ENCODE assay signal across 20 cellular contexts in the genomic region with DNA sequence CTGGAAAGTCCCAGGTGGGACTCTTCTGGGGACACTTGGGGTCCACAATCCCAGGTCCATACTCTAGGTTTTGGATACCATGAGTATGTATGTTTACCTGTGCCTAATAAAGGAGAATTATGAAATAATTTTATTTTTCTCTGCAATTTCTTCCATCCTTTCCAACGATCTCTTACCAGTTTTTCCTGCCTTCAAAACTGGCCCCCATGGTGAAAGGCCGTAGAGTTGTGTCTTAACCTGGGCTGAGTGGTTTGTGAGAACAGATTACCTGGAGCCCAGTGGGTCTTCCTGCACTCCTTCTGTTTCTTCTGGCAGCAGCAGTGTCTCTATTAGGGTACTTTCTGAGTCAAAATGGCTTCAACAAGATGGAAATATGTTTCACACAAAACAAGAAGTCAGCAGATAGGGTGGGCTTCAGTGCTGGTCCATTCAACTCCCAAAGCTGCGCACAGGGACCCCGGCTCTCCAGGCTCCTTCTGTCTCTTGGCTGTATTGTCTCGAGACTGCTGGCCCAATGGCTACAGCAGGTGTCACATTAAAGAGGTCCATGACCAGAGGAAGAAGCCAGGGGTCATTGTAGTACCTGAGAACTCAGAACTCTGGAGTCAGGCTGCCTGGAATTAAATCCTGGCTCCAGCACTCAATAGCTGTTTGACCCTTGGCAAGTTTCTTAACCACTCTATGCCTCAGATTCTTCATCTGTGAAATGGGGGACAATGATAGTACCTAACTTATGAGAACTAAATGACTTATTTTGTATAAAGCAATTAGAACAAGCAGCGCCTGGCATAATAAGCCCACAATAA. TPM values are rescaled to one million over a fixed set of nuclear protein-coding genes. Genes with fewer than 3 reads are reported as not detected.
DNase-seq lines count a peak whose midpoint lies in the region; ATAC-seq, FAIRE-seq and TF ChIP-seq lines count a peak whose summit lies in the region.
"Had no signal": no experiment of that assay in that cellular context is flagged by ENCODE, and none has a peak within 500 bp of the region (broad histone marks: within the 10 kb centered on the region; RNA-seq: fewer than 3 reads in every experiment).

No MANE protein-coding gene starts in this region.

- no peak for TF ChIP-seq POLR2A in A549 (IDR thresholded peaks at IDR 0.05; ENCODE audit: low read length)

- no peaks in the 10 kb centered on the region for H3K4me1 Mint-ChIP-seq in central memory CD8-positive, alpha-beta T cell

- peaks cover 25 to 49% of the 10 kb centered on the region in 2 experiments for H3K36me3 ChIP-seq in HEK293 (ENCODE audit: control insufficient read depth in 2 of 2, insufficient read depth in 1 of 2, low read length in 2 of 2)
- H3K36me3 ChIP-seq in osteoblast (ENCODE audit: insufficient read depth, low read length) = peaks cover 5% of the 10 kb centered on the region

- H3K4me2 ChIP-seq in A549 = no peak overlapping the region; the same call in 2 of the 3 replicates
- no peak overlapping the region for H3K4me2 ChIP-seq in osteoblast (ENCODE audit: insufficient read depth, low read length)

- DNase-seq in A549 (ENCODE audit: low read depth in 1 of 2, low spot score in 1 of 2) (no peak), osteoblast (ENCODE audit: insufficient read length, low spot score, missing footprints) (peak; percentile 10), coronary artery (ENCODE audit: low spot score) (no peak), A172 (ENCODE audit: low spot score) (no peak)
- no peak for DNase-seq in central memory CD8-positive, alpha-beta T cell (ENCODE audit: low spot score in 2 of 2)
- DNase-seq: COR-L47, GDM1, Kasumi-1, MM.1S, NCI-H1092, NCI-H1436 treated with DMSO at 0.1 percent for 48 hours, NCI-H2029, NCI-H526 had no signal

- H3K4me1 ChIP-seq in A549 (peaks cover 51% of the 10 kb centered on the region), HEK293 (ENCODE audit: control insufficient read depth, insufficient read depth, low read length) (no peaks in the 10 kb centered on the region), osteoblast (ENCODE audit: insufficient read depth, low read length) (no peaks in the 10 kb centered on the region)

- H3K27ac Mint-ChIP-seq in central memory CD8-positive, alpha-beta T cell (ENCODE audit: low read depth) = peak overlapping the region; percentile 41
- H3K27ac Mint-ChIP-seq: B cell had no signal

- TF ChIP-seq RAD21 in A549 (conservative IDR thresholded peaks at IDR 0.05 in 1 of 2, IDR thresholded peaks at IDR 0.05 in 1 of 2) = no peak

- H3K9me3 ChIP-seq in A549 (no peaks in the 10 kb centered on the region), HEK293 (ENCODE audit: control insufficient read depth, insufficient read depth, low read depth, low read length) (no peaks in the 10 kb centered on the region), osteoblast (ENCODE audit: low read depth, low read length) (no peaks in the 10 kb centered on the region)

- no peaks in the 10 kb centered on the region for H3K79me2 ChIP-seq in osteoblast (ENCODE audit: insufficient read depth, low read length)

- H3K27me3 Mint-ChIP-seq in central memory CD8-positive, alpha-beta T cell = no peaks in the 10 kb centered on the region
- H3K27me3 Mint-ChIP-seq: B cell, IgD-negative memory B cell had no signal

- H3K4me3 Mint-ChIP-seq in central memory CD8-positive, alpha-beta T cell = no peak overlapping the region
- H3K4me3 Mint-ChIP-seq: B cell had no signal

- TF ChIP-seq CTCF in A549 (IDR thresholded peaks at IDR 0.05) = no peak
- no peak for TF ChIP-seq CTCF in HEK293 (tag by site-specific recombination; IDR thresholded peaks at IDR 0.05)
- TF ChIP-seq CTCF in osteoblast (IDR thresholded peaks at IDR 0.05; ENCODE audit: extremely low read depth, low read depth, low read length) = no peak
- TF ChIP-seq CTCF in coronary artery (IDR thresholded peaks at IDR 0.05) = no peak

- H3K4me3 ChIP-seq in A549 (no peak overlapping the region), HEK293 (ENCODE audit: low read depth, low read length) (no peak overlapping the region), osteoblast (ENCODE audit: insufficient read depth, low read length) (no peak overlapping the region), coronary artery (no peak overlapping the region)

- no peaks in the 10 kb centered on the region for H3K27me3 ChIP-seq in osteoblast (ENCODE audit: insufficient read depth, low read length)

- H2AFZ ChIP-seq in osteoblast (ENCODE audit: low read length) = no peak overlapping the region

- no peaks in the 10 kb centered on the region for H3K9me3 Mint-ChIP-seq in central memory CD8-positive, alpha-beta T cell
- H3K9me3 Mint-ChIP-seq: IgD-negative memory B cell had no signal

- TF ChIP-seq EP300 in A549 (IDR thresholded peaks at IDR 0.05) = no peak

- WGBS in A549 (ENCODE audit: missing lambda C conversion rate) = 87% methylated on average over 6 of the region's 6 CpGs

- FAIRE-seq in A549 (lab: Jason Lieb, UNC) = no peak
- FAIRE-seq: H54, HTR-8/SVneo had no signal

- CTCF ChIA-PET in A549 (lab: Yijun Ruan, JAX) (interaction anchor here (0.5 to 15.4 kb wide), 11 partner anchors 10 to 64 kb away, joined by 3 to 160 read pairs (median 8); partner anchors contain the start of genes NRSN2, RBCK1 and TRIB3), HEK293 (lab: Yijun Ruan, JAX) (interaction anchor here (0.5 to 1.1 kb wide), 2 partner anchors 18 to 43 kb away, joined by 3 to 7 read pairs; no protein-coding TSS in a partner anchor)

- POLR2A ChIA-PET in A549 (lab: Yijun Ruan, JAX) (interaction anchor here (0.7 to 5.6 kb wide), 6 partner anchors 7 to 35 kb away, joined by 3 to 106 read pairs (median 8); partner anchors contain the start of genes RBCK1 and TRIB3), HEK293 (lab: Yijun Ruan, JAX) (interaction anchor here (0.6 to 1.8 kb wide), 2 partner anchors 10 to 19 kb away, joined by 3 to 8 read pairs; partner anchors contain the start of gene RBCK1)

- H3K36me3 Mint-ChIP-seq in central memory CD8-positive, alpha-beta T cell (ENCODE audit: insufficient read depth) = peaks cover 30% of the 10 kb centered on the region

- no peaks in the 10 kb centered on the region for H4K20me1 ChIP-seq in osteoblast (ENCODE audit: insufficient read depth, low read length)

- H3K27ac ChIP-seq in A549 (peak overlapping the region; percentile 42 to 60; a peak in 3 of 6 replicates), HEK293 (ENCODE audit: extremely low read depth, low read depth, low read length) (no peak overlapping the region), osteoblast (ENCODE audit: low read depth, low read length) (no peak overlapping the region), coronary artery (no peak overlapping the region)

- ATAC-seq in A549 (no peak), HG02588 (IDR thresholded peaks at IDR 0.05; ENCODE audit: unreplicated experiment) (no peak)
- no peak for ATAC-seq in central memory CD8-positive, alpha-beta T cell (replicated peaks; ENCODE audit: extremely low read depth, poor library complexity, severe bottlenecking)
- ATAC-seq: Right ventricle myocardium inferior had no signal

TF ChIP-seq in A549, 52 proteins besides CTCF, POLR2A, EP300 and RAD21 (continues in another document):
- no peak for TF ChIP-seq CBX2 (IDR thresholded peaks at IDR 0.05; ENCODE audit: borderline replicate concordance, low read depth)
- TF ChIP-seq ELK1 (IDR thresholded peaks at IDR 0.05; ENCODE audit: low read depth, low read length) = no peak

TF ChIP-seq in HEK293, 187 proteins besides CTCF, POLR2A, EP300 and RAD21:
- TF ChIP-seq ZSCAN16 (tag by site-specific recombination; IDR thresholded peaks at IDR 0.05) (no peak), ZNF664 (tag by site-specific recombination; IDR thresholded peaks at IDR 0.05) (peak; percentile 72; the same call in 1 of the 2 replicates)

RNA-seq across cellular contexts. Expression of gene RBCK1, which starts 10.5 kb away (rescaled TPM):
- 222 and 239 TPM in 2 replicates for polyA plus RNA-seq in A549 (2011; rRNA removed)
- 142 and 173 TPM in 2 replicates for polyA plus RNA-seq in A549 (2012; cell fraction: cytosol; rRNA removed)
- 254 and 311 TPM in 2 replicates for polyA plus RNA-seq in A549 (2012; cell fraction: nucleus; rRNA removed)
- 105 to 117 TPM (median 112 TPM) in 3 replicates for polyA plus RNA-seq in A549 (2017; fragmentation: RNase III; extraction: RNeasy Plus Mini Kit Qiagen cat#74134 plus additional on column Dnase treatment)
- 186 and 187 TPM in 2 replicates for polyA minus RNA-seq in A549 (2011; rRNA and poly(A)+ RNA removed)
- 73.1 and 104 TPM in 2 replicates for total RNA-seq in osteoblast
- total RNA-seq in A172 (2014; rRNA removed; shearing (Covaris generic)) = 101 and 129 TPM in 2 replicates

RNA-seq across cellular contexts. Expression of gene TRIB3, which starts 17.1 kb away (rescaled TPM):
- polyA plus RNA-seq in A549 (2011; rRNA removed) = 210 and 269 TPM in 2 replicates
- 56.5 and 79.1 TPM in 2 replicates for polyA plus RNA-seq in A549 (2012; cell fraction: cytosol; rRNA removed)
- polyA plus RNA-seq in A549 (2012; cell fraction: nucleus; rRNA removed) = 68.7 and 90.7 TPM in 2 replicates
- polyA plus RNA-seq in A549 (2017; fragmentation: RNase III; extraction: RNeasy Plus Mini Kit Qiagen cat#74134 plus additional on column Dnase treatment) = 28.4 to 39.8 TPM (median 34.0 TPM) in 3 replicates
- polyA minus RNA-seq in A549 (2011; rRNA and poly(A)+ RNA removed) = 224 and 268 TPM in 2 replicates
- total RNA-seq in osteoblast = 176 and 213 TPM in 2 replicates
- total RNA-seq in A172 (2014; rRNA removed; shearing (Covaris generic)) = 23.2 and 25.6 TPM in 2 replicates

RNA-seq across cellular contexts. Expression of gene NRSN2, which starts 50.7 kb away (rescaled TPM):
- polyA plus RNA-seq in A549 (2011; rRNA removed) = 40.5 and 47.5 TPM in 2 replicates
- 103 and 115 TPM in 2 replicates for polyA plus RNA-seq in A549 (2012; cell fraction: cytosol; rRNA removed)
- polyA plus RNA-seq in A549 (2012; cell fraction: nucleus; rRNA removed) = 84.2 and 135 TPM in 2 replicates
- polyA plus RNA-seq in A549 (2017; fragmentation: RNase III; extraction: RNeasy Plus Mini Kit Qiagen cat#74134 plus additional on column Dnase treatment) = 59.6 to 74.8 TPM (median 74.3 TPM) in 3 replicates
- polyA minus RNA-seq in A549 (2011; rRNA and poly(A)+ RNA removed) = 36.5 and 42.2 TPM in 2 replicates
- 39.5 and 49.6 TPM in 2 replicates for total RNA-seq in osteoblast
- 28.5 and 45.1 TPM in 2 replicates for total RNA-seq in A172 (2014; rRNA removed; shearing (Covaris generic))

Comparison
In these comparisons a context has a peak if more than half of its experiments do, and no peak if none do; other contexts are left out.
1. H3K27ac ChIP-seq: peak in A549 (2 of 2); none in HEK293 (single experiment), osteoblast (single experiment) and coronary artery (0 of 2).